Comparison of ENCODE assay signal across 11 cellular contexts in the genomic region with DNA sequence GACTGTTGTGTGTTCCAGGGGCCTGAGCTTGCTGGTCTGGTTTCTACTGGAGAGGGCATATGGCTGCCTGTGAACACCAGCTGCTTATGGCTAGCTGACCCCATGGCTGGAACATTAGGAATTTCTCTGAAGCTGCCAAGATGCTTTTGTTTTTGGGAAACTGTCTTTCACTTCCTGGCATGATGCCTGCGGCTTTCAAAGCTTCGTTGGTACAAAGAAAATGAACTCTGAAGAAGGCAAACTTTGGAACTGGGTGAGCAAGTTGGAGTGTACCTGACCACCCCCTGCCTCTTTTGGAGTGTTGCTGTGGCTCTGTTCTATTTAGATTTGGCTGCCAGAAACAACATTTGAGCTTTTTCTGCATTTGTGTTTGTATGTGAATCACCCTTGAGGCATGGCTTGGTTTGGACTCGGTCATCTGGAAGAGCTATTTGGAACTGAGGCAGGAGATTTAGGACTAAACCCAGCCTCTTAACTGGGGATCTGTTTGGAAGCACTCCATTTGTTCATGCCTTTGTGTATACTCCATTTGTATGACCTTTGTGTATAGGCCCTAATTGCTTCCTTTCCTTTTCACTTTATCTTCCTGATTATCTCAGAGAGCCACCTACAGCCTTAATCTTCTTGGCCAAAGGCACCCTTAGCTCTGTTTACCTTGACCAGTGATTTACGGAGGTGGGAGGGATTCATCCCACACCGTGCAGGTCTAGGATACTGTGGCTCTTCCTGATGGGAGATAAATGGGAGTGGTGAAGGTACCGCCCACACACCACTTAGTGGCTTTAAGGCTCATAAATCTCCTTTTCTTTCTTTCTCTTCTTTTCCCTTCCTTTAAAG. TPM values are rescaled to one million over a fixed set of nuclear protein-coding genes. Genes with fewer than 3 reads are reported as not detected.
A peak's percentile ranks its signal among the peaks of the same experiment; 100 is the strongest.
DNase-seq lines count a peak whose midpoint lies in the region; FAIRE-seq and TF ChIP-seq lines count a peak whose summit lies in the region.
"Had no signal": no experiment of that assay in that cellular context is flagged by ENCODE, and none has a peak within 500 bp of the region (broad histone marks: within the 10 kb centered on the region; RNA-seq: fewer than 3 reads in every experiment).

No MANE protein-coding gene starts in this region.

- H3K27me3 ChIP-seq in AG04450 (ENCODE audit: control insufficient read depth, insufficient read depth, low read length), result peaks cover 2% of the 10 kb centered on the region

- peaks cover 36% of the 10 kb centered on the region for H3K9me3 Mint-ChIP-seq in nephron progenitor cell
- H3K9me3 Mint-ChIP-seq: activated naive CD8-positive, alpha-beta T cell treated with anti-CD3 and anti-CD28 coated beads for 36 hours had no signal

- H3K27me3 Mint-ChIP-seq in nephron progenitor cell (ENCODE audit: low read depth, poor library complexity), result peaks cover 8% of the 10 kb centered on the region

- POLR2A ChIA-PET in AG04450 (lab: Yijun Ruan, JAX), result interaction anchor here (0.5 to 2.0 kb wide), 4 partner anchors 21 to 110 kb away, joined by 3 to 22 read pairs (median 12); a partner anchor contains a TSS

- H3K27ac ChIP-seq in AG04450 (ENCODE audit: low read depth, low read length) (peak overlapping the region; percentile 75), coronary artery (peak overlapping the region; percentile 72 to 87)

- DNase-seq in AG04450 (ENCODE audit: low read depth, low spot score), result peak; percentile 85
- peak; percentile 29 for DNase-seq in HuH-7 (ENCODE audit: low spot score)
- no peak for DNase-seq in coronary artery (ENCODE audit: low spot score)
- DNase-seq in nephron progenitor cell, result peak; percentile 43
- DNase-seq in T-helper 9 cell, result no peak
- no peak for DNase-seq in NCI-H187 (lab: John Stamatoyannopoulos, UW)
- DNase-seq in NCI-H526 (lab: John Stamatoyannopoulos, UW), result no peak
- DNase-seq in RCC 7860 (ENCODE audit: low spot score), result no peak
- DNase-seq: activated naive CD8-positive, alpha-beta T cell treated with anti-CD3 and anti-CD28 coated beads for 36 hours; DMS79 treated with DMSO at 0.1 percent for 48 hours; T-helper 1 cell had no signal

- H3K36me3 Mint-ChIP-seq in nephron progenitor cell (ENCODE audit: low read depth), result peaks cover 11% of the 10 kb centered on the region
- H3K36me3 Mint-ChIP-seq: activated naive CD8-positive, alpha-beta T cell treated with anti-CD3 and anti-CD28 coated beads for 36 hours had no signal

- H3K4me1 Mint-ChIP-seq in nephron progenitor cell, result peaks cover 23% of the 10 kb centered on the region
- H3K4me1 Mint-ChIP-seq: activated naive CD8-positive, alpha-beta T cell treated with anti-CD3 and anti-CD28 coated beads for 36 hours had no signal

- no peak for FAIRE-seq in RCC 7860 (lab: Jason Lieb, UNC)

- CTCF ChIA-PET in AG04450 (lab: Charles Lee), result interaction anchor here (0.9 to 1.6 kb wide), 5 partner anchors 11 to 920 kb away, joined by 3 to 7 read pairs (median 5); no protein-coding TSS in a partner anchor

- peak overlapping the region; percentile 48 for H3K4me3 Mint-ChIP-seq in nephron progenitor cell
- H3K4me3 Mint-ChIP-seq: activated naive CD8-positive, alpha-beta T cell treated with anti-CD3 and anti-CD28 coated beads for 36 hours had no signal

- H3K27ac Mint-ChIP-seq in nephron progenitor cell, result peak overlapping the region; percentile 87
- H3K27ac Mint-ChIP-seq: activated naive CD8-positive, alpha-beta T cell treated with anti-CD3 and anti-CD28 coated beads for 36 hours had no signal

- TF ChIP-seq CTCF in AG04450 (IDR thresholded peaks at IDR 0.05; ENCODE audit: low read depth, low read length) (no peak), coronary artery (IDR thresholded peaks at IDR 0.05) (no peak), nephron progenitor cell (IDR thresholded peaks at IDR 0.05) (no peak)

- H3K4me3 ChIP-seq in AG04450 (ENCODE audit: low read depth, low read length) (peak overlapping the region; percentile 27; the same call in 1 of the 2 replicates), coronary artery (peak overlapping the region; percentile 35)

- no peaks in the 10 kb centered on the region for H3K9me3 ChIP-seq in AG04450 (ENCODE audit: control insufficient read depth, insufficient read depth, low read length)

RNA-seq across cellular contexts. Expression of a gene that starts 7.2 kb away (rescaled TPM):
- not detected in 2 replicates for polyA plus RNA-seq in AG04450 (2011; rRNA removed)
- not detected in 2 replicates for polyA minus RNA-seq in AG04450 (2011; rRNA and poly(A)+ RNA removed)

RNA-seq across cellular contexts. Expression of a gene that starts 32.3 kb away (rescaled TPM):
- polyA plus RNA-seq in AG04450 (2011; rRNA removed), result not detected in 2 replicates
- not detected in 2 replicates for polyA minus RNA-seq in AG04450 (2011; rRNA and poly(A)+ RNA removed)

RNA-seq across cellular contexts. Expression of a gene that starts 56.7 kb away (rescaled TPM):
- not detected in 2 replicates for polyA plus RNA-seq in AG04450 (2011; rRNA removed)
- polyA minus RNA-seq in AG04450 (2011; rRNA and poly(A)+ RNA removed), result not detected in 2 replicates

Comparison
In these comparisons a context has a peak if more than half of its experiments do, and no peak if none do; other contexts are left out.
1. DNase-seq: peak in AG04450 (single experiment), HuH-7 (single experiment) and nephron progenitor cell (single experiment); none in coronary artery (single experiment), T-helper 9 cell (single experiment), NCI-H187 (0 of 2), NCI-H526 (0 of 2) and RCC 7860 (single experiment).